In genomic region chr11:88414385-88414861, GRCh38 we compare ENCODE assay signal across 10 cellular contexts.
DNase-seq lines count a peak whose midpoint lies in the region; FAIRE-seq and TF ChIP-seq lines count a peak whose summit lies in the region.
"Had no signal": no experiment of that assay in that cellular context is flagged by ENCODE, and none has a peak within 500 bp of the region (broad histone marks: within the 10 kb centered on the region; RNA-seq: fewer than 3 reads in every experiment).

No MANE protein-coding gene starts in this region.

- H3K4me3 Mint-ChIP-seq in activated CD4-positive, alpha-beta T cell treated with anti-CD3 and anti-CD28 coated beads, Interleukin-2, amount 10 ng/mL, durations not matched to agents 7 days and 5 days, result peak overlapping the region; percentile 56
- peak overlapping the region; percentile 17 for H3K4me3 Mint-ChIP-seq in activated T-helper 1 cell treated with anti-CD3 and anti-CD28 coated beads, Interleukin-12 subunit alpha, Interleukin-12 subunit beta, Interleukin-2, Interleukin-4 antibody, amounts not matched to agents 30 ng/mL and 10 ng/mL and 1 ng/mL, durations not matched to agents 14 hours and 24 hours and 36 hours
- H3K4me3 Mint-ChIP-seq: memory B cell had no signal

- H3K4me3 ChIP-seq in Peyer's patch, result no peak overlapping the region
- H3K4me3 ChIP-seq: SK-N-MC had no signal

- peaks cover 72% of the 10 kb centered on the region for H3K4me1 Mint-ChIP-seq in activated CD4-positive, alpha-beta T cell treated with anti-CD3 and anti-CD28 coated beads, Interleukin-2, amount 10 ng/mL, durations not matched to agents 7 days and 5 days
- peaks cover 53% of the 10 kb centered on the region for H3K4me1 Mint-ChIP-seq in activated T-helper 1 cell treated with anti-CD3 and anti-CD28 coated beads, Interleukin-12 subunit alpha, Interleukin-12 subunit beta, Interleukin-2, Interleukin-4 antibody, amounts not matched to agents 30 ng/mL and 10 ng/mL and 1 ng/mL, durations not matched to agents 14 hours and 24 hours and 36 hours (ENCODE audit: low read depth)

- no peak for TF ChIP-seq POLR2A in Peyer's patch (IDR thresholded peaks at IDR 0.05)

- no peaks in the 10 kb centered on the region for H3K36me3 ChIP-seq in Peyer's patch

- TF ChIP-seq CTCF in Peyer's patch (IDR thresholded peaks at IDR 0.05), result no peak

- no peak overlapping the region for H3K27ac ChIP-seq in Peyer's patch
- H3K27ac ChIP-seq: SK-N-MC had no signal

- no peaks in the 10 kb centered on the region for H3K27me3 Mint-ChIP-seq in activated CD4-positive, alpha-beta T cell treated with anti-CD3 and anti-CD28 coated beads, Interleukin-2, amount 10 ng/mL, durations not matched to agents 7 days and 5 days
- no peaks in the 10 kb centered on the region for H3K27me3 Mint-ChIP-seq in activated T-helper 1 cell treated with anti-CD3 and anti-CD28 coated beads, Interleukin-12 subunit alpha, Interleukin-12 subunit beta, Interleukin-2, Interleukin-4 antibody, amounts not matched to agents 30 ng/mL and 10 ng/mL and 1 ng/mL, durations not matched to agents 14 hours and 24 hours and 36 hours (ENCODE audit: insufficient read depth)
- H3K27me3 Mint-ChIP-seq: memory B cell had no signal

- CTCF ChIA-PET in activated CD4-positive, alpha-beta T cell treated with anti-CD3 and anti-CD28 coated beads, Interleukin-2, amount 10 ng/mL, durations not matched to agents 7 days and 5 days (lab: Charles Lee), result no interaction called here

- no peaks in the 10 kb centered on the region for H3K27me3 ChIP-seq in Peyer's patch

- POLR2A ChIA-PET in activated CD4-positive, alpha-beta T cell treated with anti-CD3 and anti-CD28 coated beads, Interleukin-2, amount 10 ng/mL, durations not matched to agents 7 days and 5 days (lab: Charles Lee), result interaction anchor here (2.0 kb wide), 1 partner anchor 77 kb away, joined by 7 read pairs; the partner anchor contains the start of gene CTSC

- H3K36me3 Mint-ChIP-seq in activated CD4-positive, alpha-beta T cell treated with anti-CD3 and anti-CD28 coated beads, Interleukin-2, amount 10 ng/mL, durations not matched to agents 7 days and 5 days (ENCODE audit: low read depth), result peaks cover 32% of the 10 kb centered on the region
- H3K36me3 Mint-ChIP-seq in activated T-helper 1 cell treated with anti-CD3 and anti-CD28 coated beads, Interleukin-12 subunit alpha, Interleukin-12 subunit beta, Interleukin-2, Interleukin-4 antibody, amounts not matched to agents 30 ng/mL and 10 ng/mL and 1 ng/mL, durations not matched to agents 14 hours and 24 hours and 36 hours (ENCODE audit: low read depth), result peaks cover 5% of the 10 kb centered on the region
- H3K36me3 Mint-ChIP-seq: memory B cell had no signal

- intact Hi-C loops in activated T-helper 1 cell treated with anti-CD3 and anti-CD28 coated beads, Interleukin-12 subunit alpha, Interleukin-12 subunit beta, Interleukin-2, Interleukin-4 antibody, amounts not matched to agents 30 ng/mL and 10 ng/mL and 1 ng/mL, durations not matched to agents 14 hours and 24 hours and 36 hours (cut with micrococcal nuclease), result no loop called here

- peaks cover 19% of the 10 kb centered on the region for H3K9me3 Mint-ChIP-seq in activated CD4-positive, alpha-beta T cell treated with anti-CD3 and anti-CD28 coated beads, Interleukin-2, amount 10 ng/mL, durations not matched to agents 7 days and 5 days
- H3K9me3 Mint-ChIP-seq in activated T-helper 1 cell treated with anti-CD3 and anti-CD28 coated beads, Interleukin-12 subunit alpha, Interleukin-12 subunit beta, Interleukin-2, Interleukin-4 antibody, amounts not matched to agents 30 ng/mL and 10 ng/mL and 1 ng/mL, durations not matched to agents 14 hours and 24 hours and 36 hours, result peaks cover 4% of the 10 kb centered on the region
- H3K9me3 Mint-ChIP-seq: memory B cell had no signal

- H3K27ac Mint-ChIP-seq in activated CD4-positive, alpha-beta T cell treated with anti-CD3 and anti-CD28 coated beads, Interleukin-2, amount 10 ng/mL, durations not matched to agents 7 days and 5 days, result peak overlapping the region; percentile 86
- H3K27ac Mint-ChIP-seq in activated T-helper 1 cell treated with anti-CD3 and anti-CD28 coated beads, Interleukin-12 subunit alpha, Interleukin-12 subunit beta, Interleukin-2, Interleukin-4 antibody, amounts not matched to agents 30 ng/mL and 10 ng/mL and 1 ng/mL, durations not matched to agents 14 hours and 24 hours and 36 hours, result peak overlapping the region; percentile 32
- H3K27ac Mint-ChIP-seq: memory B cell had no signal

- FAIRE-seq in HTR-8/SVneo (lab: Jason Lieb, UNC), result no peak

- DNase-seq in activated CD4-positive, alpha-beta T cell treated with anti-CD3 and anti-CD28 coated beads, Interleukin-2, amount 10 ng/mL, durations not matched to agents 7 days and 5 days, result peak; percentile 62
- no peak for DNase-seq in activated CD4-positive, alpha-beta T cell treated with anti-CD3 and anti-CD28 coated beads for 1 hour
- DNase-seq in HTR-8/SVneo (ENCODE audit: insufficient read length, low spot score) (peak; percentile 26), iris pigment epithelial cell (ENCODE audit: low read depth) (peak; percentile 87), HuH-7.5 (ENCODE audit: low spot score) (no peak), Peyer's patch (no peak)
- no peak for DNase-seq in activated T-helper 1 cell treated with anti-CD3 and anti-CD28 coated beads, Interleukin-12 subunit alpha, Interleukin-12 subunit beta, Interleukin-2, Interleukin-4 antibody, amounts not matched to agents 30 ng/mL and 10 ng/mL and 1 ng/mL, durations not matched to agents 14 hours and 24 hours and 36 hours (ENCODE audit: low spot score)
- no peak for DNase-seq in stimulated activated CD4-positive, alpha-beta T cell treated with anti-CD3 and anti-CD28 coated beads, Interleukin-4, amount 100 ng/mL, for 24 hours

- H3K9me3 ChIP-seq in Peyer's patch, result no peaks in the 10 kb centered on the region

- H3K4me1 ChIP-seq in Peyer's patch, result peaks cover 0 to 6% (median 0%) of the 10 kb centered on the region in 4 donors

Comparison
In these comparisons a context has a peak if more than half of its experiments do, and no peak if none do; other contexts are left out.
1. DNase-seq: peak in activated CD4-positive, alpha-beta T cell treated with anti-CD3 and anti-CD28 coated beads, Interleukin-2, amount 10 ng/mL, durations not matched to agents 7 days and 5 days (single experiment), HTR-8/SVneo (single experiment) and iris pigment epithelial cell (single experiment); none in activated CD4-positive, alpha-beta T cell treated with anti-CD3 and anti-CD28 coated beads for 1 hour (single experiment), activated T-helper 1 cell treated with anti-CD3 and anti-CD28 coated beads, Interleukin-12 subunit alpha, Interleukin-12 subunit beta, Interleukin-2, Interleukin-4 antibody, amounts not matched to agents 30 ng/mL and 10 ng/mL and 1 ng/mL, durations not matched to agents 14 hours and 24 hours and 36 hours (single experiment), HuH-7.5 (single experiment), Peyer's patch (0 of 3) and stimulated activated CD4-positive, alpha-beta T cell treated with anti-CD3 and anti-CD28 coated beads, Interleukin-4, amount 100 ng/mL, for 24 hours (single experiment).